In genomic region chr10:118282670-118283069, GRCh38 we compare ENCODE assay signal across 23 cellular contexts.
"Had no signal": no experiment of that assay in that cellular context is flagged by ENCODE, and none has a peak within 500 bp of the region (broad histone marks: within the 10 kb centered on the region; RNA-seq: fewer than 3 reads in every experiment).

No MANE protein-coding gene starts in this region.

- H3K4me2 ChIP-seq: hepatocyte had no signal

- H3K27ac Mint-ChIP-seq: endodermal cell, nephron progenitor cell, type B pancreatic cell had no signal

- ATAC-seq: left cardiac atrium, left ventricle myocardium superior had no signal

- H3K36me3 Mint-ChIP-seq: type B pancreatic cell had no signal

- DNase-seq: colonic mucosa; dermis blood vessel endothelial cell; effector CD4-positive, alpha-beta T cell; endodermal cell; foreskin melanocyte; head of caudate nucleus; kidney; left cardiac atrium; left ventricle myocardium superior; mesendoderm; naive B cell; nephron progenitor cell; posterior cingulate gyrus; small intestine; stimulated activated CD4-positive, alpha-beta T cell treated with anti-CD3 and anti-CD28 coated beads, Interleukin-12 subunit alpha, Interleukin-12 subunit beta, amount 100 ng/mL, for 4 hours; stimulated activated naive CD4-positive, alpha-beta T cell treated with Interleukin-2 at 50 U/mL for 16 hours; uterus had no signal

- H3K4me1 ChIP-seq: colonic mucosa, right atrium auricular region, uterus had no signal

- H3K27ac ChIP-seq: colonic mucosa, hepatocyte, neutrophil, right atrium auricular region, uterus had no signal

- H3K4me1 Mint-ChIP-seq: naive B cell had no signal

- H3K9me3 ChIP-seq: colonic mucosa, neutrophil had no signal

- H3K27me3 ChIP-seq: colonic mucosa, right atrium auricular region, uterus had no signal

- H2AFZ ChIP-seq: hepatocyte had no signal

- H3K36me3 ChIP-seq: colonic mucosa, neutrophil, right atrium auricular region, uterus had no signal

- FAIRE-seq: endothelial cell of umbilical vein, kidney, small intestine had no signal

- H3K4me3 Mint-ChIP-seq: endodermal cell, naive B cell, nephron progenitor cell, type B pancreatic cell had no signal

- H3K79me2 ChIP-seq: hepatocyte had no signal

- H3K4me3 ChIP-seq: colonic mucosa, hepatocyte, lung, right atrium auricular region, uterus had no signal
